20 cellular contexts compared by ENCODE assay signal in genomic region chr7:121810831-121811494, GRCh38.
DNase-seq lines count a peak whose midpoint lies in the region; ATAC-seq and TF ChIP-seq lines count a peak whose summit lies in the region.
"Had no signal": no experiment of that assay in that cellular context is flagged by ENCODE, and none has a peak within 500 bp of the region (broad histone marks: within the 10 kb centered on the region; RNA-seq: fewer than 3 reads in every experiment).

No MANE protein-coding gene starts in this region.

- no peaks in the 10 kb centered on the region for H3K79me1 ChIP-seq in mesenchymal stem cell (replicated peaks; ENCODE audit: low read length, poor library complexity, severe bottlenecking)

- ATAC-seq in WTC11 (peak; percentile 77), GM21447 (IDR thresholded peaks at IDR 0.05; ENCODE audit: unreplicated experiment) (no peak)
- ATAC-seq: HepG2 had no signal

- H4K8ac ChIP-seq in mesenchymal stem cell (ENCODE audit: low read length): no peak overlapping the region

- peaks cover 19% of the 10 kb centered on the region for H3K4me1 Mint-ChIP-seq in WTC11
- H3K4me1 Mint-ChIP-seq: CD14-positive monocyte had no signal

- no peak overlapping the region for H3K4me3 Mint-ChIP-seq in WTC11
- H3K4me3 Mint-ChIP-seq: CD14-positive monocyte had no signal

- peak overlapping the region; percentile 39 for H4K91ac ChIP-seq in mesenchymal stem cell (ENCODE audit: low read length)

- no peaks in the 10 kb centered on the region for H3K36me3 ChIP-seq in mesenchymal stem cell (ENCODE audit: control insufficient read depth in 1 of 2, insufficient read depth in 2 of 2, low read depth in 1 of 2, low read length in 2 of 2)
- H3K36me3 ChIP-seq: BE2C had no signal

- no peak overlapping the region for H3K9ac ChIP-seq in mesenchymal stem cell (ENCODE audit: low read length)

- no peak overlapping the region; the same call in 1 of the 2 replicates for H3K27ac Mint-ChIP-seq in WTC11
- H3K27ac Mint-ChIP-seq: CD14-positive monocyte had no signal

- H3K23ac ChIP-seq in mesenchymal stem cell (ENCODE audit: low read length in 2 of 2): no peak overlapping the region

- H3K27me3 Mint-ChIP-seq in WTC11 (ENCODE audit: low read depth): no peaks in the 10 kb centered on the region; the same call in 1 of the 2 replicates

- no peak overlapping the region for H3K4ac ChIP-seq in mesenchymal stem cell (ENCODE audit: low read depth in 1 of 2, low read length in 2 of 2)

- TF ChIP-seq CTCF in WTC11 (IDR thresholded peaks at IDR 0.05): no peak

- H3K4me1 ChIP-seq in mesenchymal stem cell (ENCODE audit: control insufficient read depth, insufficient read depth, low read depth, low read length): no peaks in the 10 kb centered on the region
- H3K4me1 ChIP-seq: BE2C had no signal

- no peak overlapping the region for H2BK12ac ChIP-seq in mesenchymal stem cell (ENCODE audit: low read length in 2 of 2)

- no peak overlapping the region for H2BK120ac ChIP-seq in mesenchymal stem cell (ENCODE audit: low read depth, low read length)

- H3K27ac ChIP-seq in mesenchymal stem cell (ENCODE audit: low read length, poor library complexity, severe bottlenecking): no peak overlapping the region
- H3K27ac ChIP-seq: RWPE1, SK-N-MC had no signal

- no peak overlapping the region for H3K4me3 ChIP-seq in mesenchymal stem cell (ENCODE audit: insufficient read depth in 1 of 2, low read depth in 1 of 2, low read length in 2 of 2)
- H3K4me3 ChIP-seq: SK-N-MC had no signal

- H2AK5ac ChIP-seq in mesenchymal stem cell (ENCODE audit: low read length, severe bottlenecking): no peak overlapping the region

- H3K36me3 Mint-ChIP-seq in WTC11: peaks cover 11% of the 10 kb centered on the region
- H3K36me3 Mint-ChIP-seq: CD14-positive monocyte had no signal

- no peak overlapping the region for H2AFZ ChIP-seq in mesenchymal stem cell (ENCODE audit: low read depth, low read length)

- H3K9me3 ChIP-seq in mesenchymal stem cell (ENCODE audit: control insufficient read depth, low read length): peaks cover 12% of the 10 kb centered on the region
- H3K9me3 ChIP-seq: BE2C had no signal

- in situ Hi-C loops in ACHN (cut with HindIII; ENCODE audit: low pct_ligation_motif_present, low pct_unique_long_range_greater_than_20kb, low sequenced_read_pairs): no loop called here

- no peak overlapping the region for H3K4me2 ChIP-seq in mesenchymal stem cell (ENCODE audit: low read length, poor library complexity, severe bottlenecking)

- H3K27me3 ChIP-seq in mesenchymal stem cell (ENCODE audit: control insufficient read depth in 1 of 2, insufficient read depth in 1 of 2, low read length in 2 of 2): no peaks in the 10 kb centered on the region
- H3K27me3 ChIP-seq: BE2C had no signal

- CTCF ChIA-PET in WTC11 (lab: Charles Lee): interaction anchor here (1.3 kb wide), 1 partner anchor 184 kb away, joined by 5 read pairs; no protein-coding TSS in a partner anchor

- H2BK15ac ChIP-seq in mesenchymal stem cell (ENCODE audit: low read depth, poor library complexity, severe bottlenecking): no peak overlapping the region

- DNase-seq in NCI-H2227 treated with DMSO at 0.1 percent for 48 hours (lab: John Stamatoyannopoulos, UW): peak; percentile 28
- no peak for DNase-seq in WTC11 (ENCODE audit: low spot score)
- no peak for DNase-seq in mesenchymal stem cell
- no peak for DNase-seq in A172 (ENCODE audit: low spot score)
- DNase-seq in DMS153 (lab: John Stamatoyannopoulos, UW): no peak
- no peak for DNase-seq in ACHN
- DNase-seq: BE2C, Karpas-422, NCI-H1092, NCI-H1417 treated with DMSO at 0.1 percent for 48 hours, NCI-H1930, NCI-H2107, NCI-H446 treated with DMSO at 0.1 percent for 48 hours, NCI-H526, SHP77 treated with DMSO at 0.1 percent for 48 hours had no signal

- no peak overlapping the region for H2BK5ac ChIP-seq in mesenchymal stem cell (ENCODE audit: low read depth, low read length, poor library complexity, severe bottlenecking)

- 57% methylated on average over 4 of the region's 5 CpGs for WGBS in mesenchymal stem cell

- H3K14ac ChIP-seq in mesenchymal stem cell (ENCODE audit: low read length in 2 of 2): no peak overlapping the region

- peaks cover 20% of the 10 kb centered on the region for H3K9me3 Mint-ChIP-seq in WTC11

- POLR2A ChIA-PET in WTC11 (lab: Charles Lee): no interaction called here

- H3K18ac ChIP-seq in mesenchymal stem cell (ENCODE audit: low read depth in 1 of 2, low read length in 2 of 2): no peak overlapping the region

TF ChIP-seq in WTC11, 78 proteins besides CTCF, POLR2A, EP300 and RAD21:
- TF ChIP-seq E2F5 (CRISPR knock-in tag; IDR thresholded peaks at IDR 0.05) (no peak), GABPB1 (CRISPR knock-in tag; IDR thresholded peaks at IDR 0.05) (no peak), NFATC4 (CRISPR knock-in tag; IDR thresholded peaks at IDR 0.05) (no peak), ZNF121 (CRISPR knock-in tag; IDR thresholded peaks at IDR 0.05) (no peak), TCF7 (CRISPR knock-in tag; IDR thresholded peaks at IDR 0.05; ENCODE audit: low read depth) (no peak), NFYB (CRISPR knock-in tag; conservative IDR thresholded peaks at IDR 0.05; ENCODE audit: low read depth) (no peak), RELA (CRISPR knock-in tag; IDR thresholded peaks at IDR 0.05; ENCODE audit: borderline replicate concordance) (no peak), KAT7 (CRISPR knock-in tag; IDR thresholded peaks at IDR 0.05; ENCODE audit: borderline replicate concordance) (no peak), ZBTB21 (CRISPR knock-in tag; IDR thresholded peaks at IDR 0.05; ENCODE audit: borderline replicate concordance) (no peak)
- TF ChIP-seq, protein P1, sequence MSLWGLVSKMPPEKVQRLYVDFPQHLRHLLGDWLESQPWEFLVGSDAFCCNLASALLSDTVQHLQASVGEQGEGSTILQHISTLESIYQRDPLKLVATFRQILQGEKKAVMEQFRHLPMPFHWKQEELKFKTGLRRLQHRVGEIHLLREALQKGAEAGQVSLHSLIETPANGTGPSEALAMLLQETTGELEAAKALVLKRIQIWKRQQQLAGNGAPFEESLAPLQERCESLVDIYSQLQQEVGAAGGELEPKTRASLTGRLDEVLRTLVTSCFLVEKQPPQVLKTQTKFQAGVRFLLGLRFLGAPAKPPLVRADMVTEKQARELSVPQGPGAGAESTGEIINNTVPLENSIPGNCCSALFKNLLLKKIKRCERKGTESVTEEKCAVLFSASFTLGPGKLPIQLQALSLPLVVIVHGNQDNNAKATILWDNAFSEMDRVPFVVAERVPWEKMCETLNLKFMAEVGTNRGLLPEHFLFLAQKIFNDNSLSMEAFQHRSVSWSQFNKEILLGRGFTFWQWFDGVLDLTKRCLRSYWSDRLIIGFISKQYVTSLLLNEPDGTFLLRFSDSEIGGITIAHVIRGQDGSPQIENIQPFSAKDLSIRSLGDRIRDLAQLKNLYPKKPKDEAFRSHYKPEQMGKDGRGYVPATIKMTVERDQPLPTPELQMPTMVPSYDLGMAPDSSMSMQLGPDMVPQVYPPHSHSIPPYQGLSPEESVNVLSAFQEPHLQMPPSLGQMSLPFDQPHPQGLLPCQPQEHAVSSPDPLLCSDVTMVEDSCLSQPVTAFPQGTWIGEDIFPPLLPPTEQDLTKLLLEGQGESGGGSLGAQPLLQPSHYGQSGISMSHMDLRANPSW (CRISPR knock-in tag; conservative IDR thresholded peaks at IDR 0.05; ENCODE audit: low read depth): no peak
